Comparison of ENCODE assay signal across 1 cellular context in the genomic region with DNA sequence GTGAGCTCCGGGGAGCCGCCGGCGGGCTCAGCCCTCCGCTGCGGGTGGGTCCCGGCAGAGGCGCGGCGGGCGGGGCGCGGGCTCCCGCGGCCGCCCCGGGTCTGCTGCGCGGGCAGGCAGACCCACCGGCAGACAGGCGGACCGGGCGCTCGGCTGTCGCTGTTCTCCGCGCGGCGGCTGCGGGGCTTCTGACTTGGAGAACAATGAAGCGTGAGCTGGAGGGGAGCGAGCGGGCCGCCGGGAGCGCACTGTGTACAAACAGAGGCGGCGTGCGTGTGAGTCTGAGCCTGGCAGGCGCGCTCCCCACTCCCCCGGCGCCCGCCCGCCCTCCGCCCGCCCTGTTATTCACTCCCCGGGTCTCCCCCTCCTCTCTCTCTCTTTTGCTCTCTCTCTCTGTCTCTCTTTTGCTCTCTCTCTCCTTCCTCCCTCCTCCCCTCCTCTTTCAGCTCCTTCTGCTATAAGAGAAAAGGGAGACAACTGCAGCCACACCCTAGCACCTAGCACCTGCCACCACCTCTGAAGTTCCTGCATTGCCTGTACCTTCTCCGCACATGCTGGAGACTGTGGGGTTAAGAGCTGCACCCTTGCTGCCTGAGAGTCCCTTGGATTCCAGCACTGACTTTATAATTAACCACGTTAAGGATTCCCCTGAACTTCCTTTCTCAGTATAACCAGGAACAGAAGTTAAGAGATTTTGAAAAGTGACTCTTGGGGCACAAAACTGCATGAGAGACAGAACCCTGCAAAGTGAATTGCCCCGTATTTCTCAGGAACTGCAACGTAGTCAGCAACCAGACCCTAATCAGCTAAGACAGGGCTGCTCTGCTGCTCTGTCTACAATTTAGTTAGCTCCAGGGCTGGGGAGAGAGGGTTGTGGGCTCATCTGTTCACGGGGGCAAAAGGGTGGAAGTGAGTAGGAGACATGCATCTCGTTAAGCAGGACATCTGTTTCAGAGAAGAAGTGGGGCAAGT.
A peak's percentile ranks its signal among the peaks of the same experiment; 100 is the strongest.
TF ChIP-seq lines count a peak whose summit lies in the region.

A gene with protein sequence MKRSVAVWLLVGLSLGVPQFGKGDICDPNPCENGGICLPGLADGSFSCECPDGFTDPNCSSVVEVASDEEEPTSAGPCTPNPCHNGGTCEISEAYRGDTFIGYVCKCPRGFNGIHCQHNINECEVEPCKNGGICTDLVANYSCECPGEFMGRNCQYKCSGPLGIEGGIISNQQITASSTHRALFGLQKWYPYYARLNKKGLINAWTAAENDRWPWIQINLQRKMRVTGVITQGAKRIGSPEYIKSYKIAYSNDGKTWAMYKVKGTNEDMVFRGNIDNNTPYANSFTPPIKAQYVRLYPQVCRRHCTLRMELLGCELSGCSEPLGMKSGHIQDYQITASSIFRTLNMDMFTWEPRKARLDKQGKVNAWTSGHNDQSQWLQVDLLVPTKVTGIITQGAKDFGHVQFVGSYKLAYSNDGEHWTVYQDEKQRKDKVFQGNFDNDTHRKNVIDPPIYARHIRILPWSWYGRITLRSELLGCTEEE (minus strand): TSS at position 277 of the 972 bp plus-strand sequence. CDS start 506 bp downstream, outside the sequence.

TF ChIP-seq in HEK293, 187 proteins besides CTCF, POLR2A, EP300 and RAD21 (continued from another document and continues in another):
- TF ChIP-seq, protein P1, sequence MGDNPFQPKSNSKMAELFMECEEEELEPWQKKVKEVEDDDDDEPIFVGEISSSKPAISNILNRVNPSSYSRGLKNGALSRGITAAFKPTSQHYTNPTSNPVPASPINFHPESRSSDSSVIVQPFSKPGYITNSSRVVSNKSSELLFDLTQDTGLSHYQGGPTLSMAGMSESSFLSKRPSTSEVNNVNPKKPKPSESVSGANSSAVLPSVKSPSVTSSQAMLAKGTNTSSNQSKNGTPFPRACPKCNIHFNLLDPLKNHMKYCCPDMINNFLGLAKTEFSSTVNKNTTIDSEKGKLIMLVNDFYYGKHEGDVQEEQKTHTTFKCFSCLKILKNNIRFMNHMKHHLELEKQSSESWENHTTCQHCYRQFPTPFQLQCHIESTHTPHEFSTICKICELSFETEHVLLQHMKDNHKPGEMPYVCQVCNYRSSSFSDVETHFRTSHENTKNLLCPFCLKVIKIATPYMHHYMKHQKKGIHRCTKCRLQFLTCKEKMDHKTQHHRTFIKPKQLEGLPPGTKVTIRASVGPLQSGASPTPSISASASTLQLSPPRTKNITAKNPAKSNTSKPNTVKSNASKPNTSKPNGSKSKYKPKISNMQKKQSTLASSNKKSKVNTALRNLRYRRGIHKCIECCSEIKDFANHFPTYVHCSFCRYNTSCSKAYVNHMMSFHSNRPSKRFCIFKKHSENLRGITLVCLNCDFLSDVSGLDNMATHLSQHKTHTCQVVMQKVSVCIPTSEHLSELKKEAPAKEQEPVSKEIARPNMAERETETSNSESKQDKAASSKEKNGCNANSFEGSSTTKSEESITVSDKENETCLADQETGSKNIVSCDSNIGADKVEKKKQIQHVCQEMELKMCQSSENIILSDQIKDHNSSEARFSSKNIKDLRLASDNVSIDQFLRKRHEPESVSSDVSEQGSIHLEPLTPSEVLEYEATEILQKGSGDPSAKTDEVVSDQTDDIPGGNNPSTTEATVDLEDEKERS (tag by site-specific recombination; IDR thresholded peaks at IDR 0.05) = 0 out of 2 replicates have a peak, but pooled peaks have one; percentile 42
- TF ChIP-seq ZNF830 (tag by site-specific recombination; IDR thresholded peaks at IDR 0.05; ENCODE audit: low read depth) = no peak
- no peak for TF ChIP-seq ZNF239 (tag by site-specific recombination; IDR thresholded peaks at IDR 0.05)
- no peak for TF ChIP-seq ZNF350 (tag by site-specific recombination; IDR thresholded peaks at IDR 0.05)
- TF ChIP-seq SALL2 (tag by site-specific recombination; IDR thresholded peaks at IDR 0.05; ENCODE audit: borderline replicate concordance) = no peak
- no peak for TF ChIP-seq ZNF266 (tag by site-specific recombination; IDR thresholded peaks at IDR 0.05; ENCODE audit: low read depth)
- TF ChIP-seq, protein P2, sequence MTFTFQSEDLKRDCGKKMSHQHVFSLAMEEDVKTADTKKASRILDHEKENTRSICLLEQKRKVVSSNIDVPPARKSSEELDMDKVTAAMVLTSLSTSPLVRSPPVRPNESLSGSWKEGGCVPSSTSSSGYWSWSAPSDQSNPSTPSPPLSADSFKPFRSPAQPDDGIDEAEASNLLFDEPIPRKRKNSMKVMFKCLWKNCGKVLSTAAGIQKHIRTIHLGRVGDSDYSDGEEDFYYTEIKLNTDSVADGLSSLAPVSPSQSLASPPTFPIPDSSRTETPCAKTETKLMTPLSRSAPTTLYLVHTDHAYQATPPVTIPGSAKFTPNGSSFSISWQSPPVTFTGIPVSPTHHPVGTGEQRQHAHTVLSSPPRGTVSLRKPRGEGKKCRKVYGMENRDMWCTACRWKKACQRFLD (tag by site-specific recombination; IDR thresholded peaks at IDR 0.05) = no peak
- no peak for TF ChIP-seq ZNF544 (tag by site-specific recombination; IDR thresholded peaks at IDR 0.05)
- TF ChIP-seq GLIS2 (tag by site-specific recombination; IDR thresholded peaks at IDR 0.05) = no peak
- no peak for TF ChIP-seq ZEB2 (tag by site-specific recombination; IDR thresholded peaks at IDR 0.05)
- no peak for TF ChIP-seq ZNF664 (tag by site-specific recombination; IDR thresholded peaks at IDR 0.05)
- no peak for TF ChIP-seq ZNF114 (tag by site-specific recombination; IDR thresholded peaks at IDR 0.05)
- TF ChIP-seq, protein P3, sequence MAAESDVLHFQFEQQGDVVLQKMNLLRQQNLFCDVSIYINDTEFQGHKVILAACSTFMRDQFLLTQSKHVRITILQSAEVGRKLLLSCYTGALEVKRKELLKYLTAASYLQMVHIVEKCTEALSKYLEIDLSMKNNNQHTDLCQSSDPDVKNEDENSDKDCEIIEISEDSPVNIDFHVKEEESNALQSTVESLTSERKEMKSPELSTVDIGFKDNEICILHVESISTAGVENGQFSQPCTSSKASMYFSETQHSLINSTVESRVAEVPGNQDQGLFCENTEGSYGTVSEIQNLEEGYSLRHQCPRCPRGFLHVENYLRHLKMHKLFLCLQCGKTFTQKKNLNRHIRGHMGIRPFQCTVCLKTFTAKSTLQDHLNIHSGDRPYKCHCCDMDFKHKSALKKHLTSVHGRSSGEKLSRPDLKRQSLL (tag by site-specific recombination; IDR thresholded peaks at IDR 0.05) = no peak
- peak; percentile 33; the same call in 1 of the 2 replicates for TF ChIP-seq ZNF777 (tag by site-specific recombination; IDR thresholded peaks at IDR 0.05; ENCODE audit: borderline replicate concordance)
- TF ChIP-seq ZNF416 (tag by site-specific recombination; IDR thresholded peaks at IDR 0.05) = no peak
- no peak for TF ChIP-seq ZNF175 (tag by site-specific recombination; IDR thresholded peaks at IDR 0.05)
- no peak for TF ChIP-seq ZNF121 (tag by site-specific recombination; IDR thresholded peaks at IDR 0.05)
- no peak for TF ChIP-seq ZNF16 (tag by site-specific recombination; IDR thresholded peaks at IDR 0.05; ENCODE audit: low read depth)
- TF ChIP-seq ZNF211 (tag by site-specific recombination; IDR thresholded peaks at IDR 0.05; ENCODE audit: low read depth) = no peak
- TF ChIP-seq ZNF19 (tag by site-specific recombination; IDR thresholded peaks at IDR 0.05; ENCODE audit: low read depth) = no peak
- TF ChIP-seq, protein P4, sequence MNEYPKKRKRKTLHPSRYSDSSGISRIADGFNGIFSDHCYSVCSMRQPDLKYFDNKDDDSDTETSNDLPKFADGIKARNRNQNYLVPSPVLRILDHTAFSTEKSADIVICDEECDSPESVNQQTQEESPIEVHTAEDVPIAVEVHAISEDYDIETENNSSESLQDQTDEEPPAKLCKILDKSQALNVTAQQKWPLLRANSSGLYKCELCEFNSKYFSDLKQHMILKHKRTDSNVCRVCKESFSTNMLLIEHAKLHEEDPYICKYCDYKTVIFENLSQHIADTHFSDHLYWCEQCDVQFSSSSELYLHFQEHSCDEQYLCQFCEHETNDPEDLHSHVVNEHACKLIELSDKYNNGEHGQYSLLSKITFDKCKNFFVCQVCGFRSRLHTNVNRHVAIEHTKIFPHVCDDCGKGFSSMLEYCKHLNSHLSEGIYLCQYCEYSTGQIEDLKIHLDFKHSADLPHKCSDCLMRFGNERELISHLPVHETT (tag by site-specific recombination; IDR thresholded peaks at IDR 0.05) = no peak
- TF ChIP-seq GLI4 (tag by site-specific recombination; IDR thresholded peaks at IDR 0.05) = no peak
- TF ChIP-seq ZNF701 (tag by site-specific recombination; IDR thresholded peaks at IDR 0.05) = no peak
- TF ChIP-seq SP3 (tag by site-specific recombination; IDR thresholded peaks at IDR 0.05) = peak; percentile 22; the same call in 1 of the 2 replicates
- TF ChIP-seq, protein P5, sequence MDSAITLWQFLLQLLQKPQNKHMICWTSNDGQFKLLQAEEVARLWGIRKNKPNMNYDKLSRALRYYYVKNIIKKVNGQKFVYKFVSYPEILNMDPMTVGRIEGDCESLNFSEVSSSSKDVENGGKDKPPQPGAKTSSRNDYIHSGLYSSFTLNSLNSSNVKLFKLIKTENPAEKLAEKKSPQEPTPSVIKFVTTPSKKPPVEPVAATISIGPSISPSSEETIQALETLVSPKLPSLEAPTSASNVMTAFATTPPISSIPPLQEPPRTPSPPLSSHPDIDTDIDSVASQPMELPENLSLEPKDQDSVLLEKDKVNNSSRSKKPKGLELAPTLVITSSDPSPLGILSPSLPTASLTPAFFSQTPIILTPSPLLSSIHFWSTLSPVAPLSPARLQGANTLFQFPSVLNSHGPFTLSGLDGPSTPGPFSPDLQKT (IDR thresholded peaks at IDR 0.05; ENCODE audit: borderline replicate concordance, low read depth, low read length) = no peak
- TF ChIP-seq, protein P6, sequence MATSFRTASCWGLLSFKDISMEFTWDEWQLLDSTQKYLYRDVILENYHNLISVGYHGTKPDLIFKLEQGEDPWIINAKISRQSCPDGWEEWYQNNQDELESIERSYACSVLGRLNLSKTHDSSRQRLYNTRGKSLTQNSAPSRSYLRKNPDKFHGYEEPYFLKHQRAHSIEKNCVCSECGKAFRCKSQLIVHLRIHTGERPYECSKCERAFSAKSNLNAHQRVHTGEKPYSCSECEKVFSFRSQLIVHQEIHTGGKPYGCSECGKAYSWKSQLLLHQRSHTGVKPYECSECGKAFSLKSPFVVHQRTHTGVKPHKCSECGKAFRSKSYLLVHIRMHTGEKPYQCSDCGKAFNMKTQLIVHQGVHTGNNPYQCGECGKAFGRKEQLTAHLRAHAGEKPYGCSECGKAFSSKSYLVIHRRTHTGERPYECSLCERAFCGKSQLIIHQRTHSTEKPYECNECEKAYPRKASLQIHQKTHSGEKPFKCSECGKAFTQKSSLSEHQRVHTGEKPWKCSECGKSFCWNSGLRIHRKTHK (tag by site-specific recombination; IDR thresholded peaks at IDR 0.05) = no peak
- no peak for TF ChIP-seq MYNN (tag by site-specific recombination; IDR thresholded peaks at IDR 0.05; ENCODE audit: borderline replicate concordance)
- no peak for TF ChIP-seq TCF7L2 (IDR thresholded peaks at IDR 0.05; ENCODE audit: borderline replicate concordance, low read depth, low read length)
- no peak for TF ChIP-seq ZNF707 (tag by site-specific recombination; IDR thresholded peaks at IDR 0.05)
- TF ChIP-seq ZNF843 (tag by site-specific recombination; IDR thresholded peaks at IDR 0.05) = no peak
- TF ChIP-seq, protein P7, sequence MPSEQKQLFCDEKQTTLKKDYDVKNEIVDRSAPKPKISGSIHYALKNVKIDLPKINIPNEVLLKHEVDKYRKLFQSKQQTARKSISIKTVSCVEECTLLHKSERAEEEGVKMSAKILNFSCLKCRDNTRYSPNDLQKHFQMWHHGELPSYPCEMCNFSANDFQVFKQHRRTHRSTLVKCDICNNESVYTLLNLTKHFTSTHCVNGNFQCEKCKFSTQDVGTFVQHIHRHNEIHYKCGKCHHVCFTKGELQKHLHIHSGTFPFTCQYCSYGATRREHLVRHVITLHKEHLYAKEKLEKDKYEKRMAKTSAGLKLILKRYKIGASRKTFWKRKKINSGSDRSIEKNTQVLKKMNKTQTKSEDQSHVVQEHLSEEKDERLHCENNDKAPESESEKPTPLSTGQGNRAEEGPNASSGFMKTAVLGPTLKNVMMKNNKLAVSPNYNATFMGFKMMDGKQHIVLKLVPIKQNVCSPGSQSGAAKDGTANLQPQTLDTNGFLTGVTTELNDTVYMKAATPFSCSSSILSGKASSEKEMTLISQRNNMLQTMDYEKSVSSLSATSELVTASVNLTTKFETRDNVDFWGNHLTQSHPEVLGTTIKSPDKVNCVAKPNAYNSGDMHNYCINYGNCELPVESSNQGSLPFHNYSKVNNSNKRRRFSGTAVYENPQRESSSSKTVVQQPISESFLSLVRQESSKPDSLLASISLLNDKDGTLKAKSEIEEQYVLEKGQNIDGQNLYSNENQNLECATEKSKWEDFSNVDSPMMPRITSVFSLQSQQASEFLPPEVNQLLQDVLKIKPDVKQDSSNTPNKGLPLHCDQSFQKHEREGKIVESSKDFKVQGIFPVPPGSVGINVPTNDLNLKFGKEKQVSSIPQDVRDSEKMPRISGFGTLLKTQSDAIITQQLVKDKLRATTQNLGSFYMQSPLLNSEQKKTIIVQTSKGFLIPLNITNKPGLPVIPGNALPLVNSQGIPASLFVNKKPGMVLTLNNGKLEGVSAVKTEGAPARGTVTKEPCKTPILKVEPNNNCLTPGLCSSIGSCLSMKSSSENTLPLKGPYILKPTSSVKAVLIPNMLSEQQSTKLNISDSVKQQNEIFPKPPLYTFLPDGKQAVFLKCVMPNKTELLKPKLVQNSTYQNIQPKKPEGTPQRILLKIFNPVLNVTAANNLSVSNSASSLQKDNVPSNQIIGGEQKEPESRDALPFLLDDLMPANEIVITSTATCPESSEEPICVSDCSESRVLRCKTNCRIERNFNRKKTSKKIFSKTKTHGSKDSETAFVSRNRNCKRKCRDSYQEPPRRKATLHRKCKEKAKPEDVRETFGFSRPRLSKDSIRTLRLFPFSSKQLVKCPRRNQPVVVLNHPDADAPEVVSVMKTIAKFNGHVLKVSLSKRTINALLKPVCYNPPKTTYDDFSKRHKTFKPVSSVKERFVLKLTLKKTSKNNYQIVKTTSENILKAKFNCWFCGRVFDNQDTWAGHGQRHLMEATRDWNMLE (tag by site-specific recombination; conservative IDR thresholded peaks at IDR 0.05; ENCODE audit: low read depth) = no peak
- TF ChIP-seq ZBTB20 (tag by site-specific recombination; IDR thresholded peaks at IDR 0.05) = peak; percentile 85
- no peak for TF ChIP-seq ZFHX2 (tag by site-specific recombination; conservative IDR thresholded peaks at IDR 0.05)
- TF ChIP-seq, protein P8, sequence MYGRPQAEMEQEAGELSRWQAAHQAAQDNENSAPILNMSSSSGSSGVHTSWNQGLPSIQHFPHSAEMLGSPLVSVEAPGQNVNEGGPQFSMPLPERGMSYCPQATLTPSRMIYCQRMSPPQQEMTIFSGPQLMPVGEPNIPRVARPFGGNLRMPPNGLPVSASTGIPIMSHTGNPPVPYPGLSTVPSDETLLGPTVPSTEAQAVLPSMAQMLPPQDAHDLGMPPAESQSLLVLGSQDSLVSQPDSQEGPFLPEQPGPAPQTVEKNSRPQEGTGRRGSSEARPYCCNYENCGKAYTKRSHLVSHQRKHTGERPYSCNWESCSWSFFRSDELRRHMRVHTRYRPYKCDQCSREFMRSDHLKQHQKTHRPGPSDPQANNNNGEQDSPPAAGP (tag by site-specific recombination; IDR thresholded peaks at IDR 0.05) = no peak
- 0 out of 2 replicates have a peak, but pooled peaks have one; percentile 6 for TF ChIP-seq ZIC2 (tag by site-specific recombination; IDR thresholded peaks at IDR 0.05)
- TF ChIP-seq ZNF146 (tag by site-specific recombination; IDR thresholded peaks at IDR 0.05) = no peak
